8 cellular contexts compared by ENCODE assay signal in the genomic region with DNA sequence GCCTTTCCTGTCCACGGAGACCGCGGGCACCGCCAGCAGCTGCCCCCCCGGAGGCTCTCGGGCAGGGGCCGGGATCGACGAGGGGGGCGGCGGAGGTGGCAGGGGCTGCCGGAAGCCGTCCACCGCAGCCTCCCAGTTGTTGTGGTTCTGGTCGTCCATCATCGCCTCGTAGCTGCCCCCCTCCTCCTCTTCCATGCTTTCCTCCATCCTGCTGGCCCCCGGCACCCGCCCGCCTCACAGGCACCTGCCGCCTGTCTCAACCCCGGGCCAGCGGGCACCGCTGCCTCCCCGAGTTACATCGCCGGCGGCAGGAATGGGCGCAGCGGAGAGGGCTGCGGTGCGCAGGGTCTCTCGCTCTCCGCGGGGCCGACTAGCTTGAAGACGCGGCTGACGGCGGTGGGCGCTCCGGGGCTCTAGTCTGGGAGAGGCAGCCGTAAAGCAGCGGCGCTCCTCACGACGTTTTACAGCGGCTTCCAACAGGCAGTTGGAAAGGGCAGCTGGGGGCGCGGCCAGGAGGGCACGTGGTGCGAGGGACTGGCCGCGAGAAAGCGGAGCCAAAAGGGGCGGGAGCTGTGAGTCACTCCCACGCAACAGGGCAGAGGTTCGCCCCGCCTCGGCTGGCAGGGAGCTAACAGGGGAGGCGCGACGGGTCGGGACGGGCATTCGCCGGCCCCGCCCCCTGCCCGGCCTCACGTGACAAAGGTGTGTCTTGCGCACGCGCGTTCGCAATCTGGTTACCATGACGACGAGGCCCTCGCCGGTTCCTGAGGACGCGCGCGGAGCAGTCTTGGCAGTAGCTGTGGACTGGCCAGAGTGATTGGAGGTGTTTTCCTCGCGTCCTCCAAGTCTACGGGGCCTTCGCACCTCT. TPM values are rescaled to one million over a fixed set of nuclear protein-coding genes. Genes with fewer than 3 reads are reported as not detected.
DNase-seq lines count a peak whose midpoint lies in the region; ATAC-seq and TF ChIP-seq lines count a peak whose summit lies in the region.

A gene (minus strand): TSS at position 415 of the 868 bp plus-strand sequence. CDS start 208 bp downstream, at position 207.

- H3K4me3 ChIP-seq in GM06990 (replicated peaks; ENCODE audit: low read depth, low read length), result peak within 1 kb of the TSS; percentile 96

- DNase-seq in GM06990 (ENCODE audit: extremely low read depth, insufficient read length) (peak; percentile 99), NCI-H1092 (lab: John Stamatoyannopoulos, UW) (peak; percentile 97), glomerular endothelial cell (ENCODE audit: extremely low read depth, low read depth, low spot score) (peak; percentile 85), occipital lobe (lab: John Stamatoyannopoulos, UW) (peak; percentile 99)

- H3K9me3 Mint-ChIP-seq in activated naive CD4-positive, alpha-beta T cell treated with anti-CD3 and anti-CD28 coated beads, Interleukin-2, amount 50 U/mL, for 24 hours, result no peaks in the 10 kb centered on the region

- no peaks in the 10 kb centered on the region for H3K36me3 ChIP-seq in GM06990 (ENCODE audit: control insufficient read depth, insufficient read depth, low read length)

- H3K27ac Mint-ChIP-seq in activated naive CD4-positive, alpha-beta T cell treated with anti-CD3 and anti-CD28 coated beads, Interleukin-2, amount 50 U/mL, for 24 hours, result peak within 1 kb of the TSS; percentile 95

- TF ChIP-seq CTCF in GM06990 (IDR thresholded peaks at IDR 0.05; ENCODE audit: insufficient read depth, low read length, poor library complexity, severe bottlenecking), result no peak

- no peaks in the 10 kb centered on the region for H3K27me3 Mint-ChIP-seq in activated naive CD4-positive, alpha-beta T cell treated with anti-CD3 and anti-CD28 coated beads, Interleukin-2, amount 50 U/mL, for 24 hours

- peak; percentile 92 for ATAC-seq in HG02588 (IDR thresholded peaks at IDR 0.05; ENCODE audit: unreplicated experiment)
- peak; percentile 94 for ATAC-seq in SK-N-SH treated with all-trans-retinoic acid at 6 μM for 48 hours

- peak within 1 kb of the TSS; percentile 92 for H3K4me3 Mint-ChIP-seq in activated naive CD4-positive, alpha-beta T cell treated with anti-CD3 and anti-CD28 coated beads, Interleukin-2, amount 50 U/mL, for 24 hours

- no peaks in the 10 kb centered on the region for H3K27me3 ChIP-seq in GM06990 (replicated peaks; ENCODE audit: control insufficient read depth, insufficient read depth, low read length)

- H3K4me1 Mint-ChIP-seq in activated naive CD4-positive, alpha-beta T cell treated with anti-CD3 and anti-CD28 coated beads, Interleukin-2, amount 50 U/mL, for 24 hours, result peaks cover 38% of the 10 kb centered on the region

- H3K36me3 Mint-ChIP-seq in activated naive CD4-positive, alpha-beta T cell treated with anti-CD3 and anti-CD28 coated beads, Interleukin-2, amount 50 U/mL, for 24 hours, result peaks cover 2% of the 10 kb centered on the region

- H3K27ac ChIP-seq in temporal lobe (ENCODE audit: low read depth, low read length), result peak within 1 kb of the TSS; percentile 57

TF ChIP-seq in SK-N-SH treated with all-trans-retinoic acid at 6 μM for 48 hours, 23 proteins besides CTCF, POLR2A, EP300 and RAD21:
- TF ChIP-seq ARNTL (CRISPR knock-in tag; IDR thresholded peaks at IDR 0.05; ENCODE audit: borderline replicate concordance, low read depth) (no peak), ESRRG (CRISPR knock-in tag; IDR thresholded peaks at IDR 0.05) (no peak), CSDC2 (CRISPR knock-in tag; IDR thresholded peaks at IDR 0.05) (no peak)

RNA-seq across cellular contexts. Expression of the gene that starts here (rescaled TPM):
- total RNA-seq in glomerular endothelial cell (24.3 and 32.7 TPM in 2 replicates), occipital lobe (42.4 TPM), temporal lobe (24.1 TPM)

Comparison
In these comparisons a context has a peak if more than half of its experiments do, and no peak if none do; other contexts are left out.
1. Peak in every context shown above with its lines: DNase-seq, ATAC-seq, H3K4me3 ChIP-seq and H3K27ac ChIP-seq.